ENCODE assay signal across 1 cellular context in the genomic region with DNA sequence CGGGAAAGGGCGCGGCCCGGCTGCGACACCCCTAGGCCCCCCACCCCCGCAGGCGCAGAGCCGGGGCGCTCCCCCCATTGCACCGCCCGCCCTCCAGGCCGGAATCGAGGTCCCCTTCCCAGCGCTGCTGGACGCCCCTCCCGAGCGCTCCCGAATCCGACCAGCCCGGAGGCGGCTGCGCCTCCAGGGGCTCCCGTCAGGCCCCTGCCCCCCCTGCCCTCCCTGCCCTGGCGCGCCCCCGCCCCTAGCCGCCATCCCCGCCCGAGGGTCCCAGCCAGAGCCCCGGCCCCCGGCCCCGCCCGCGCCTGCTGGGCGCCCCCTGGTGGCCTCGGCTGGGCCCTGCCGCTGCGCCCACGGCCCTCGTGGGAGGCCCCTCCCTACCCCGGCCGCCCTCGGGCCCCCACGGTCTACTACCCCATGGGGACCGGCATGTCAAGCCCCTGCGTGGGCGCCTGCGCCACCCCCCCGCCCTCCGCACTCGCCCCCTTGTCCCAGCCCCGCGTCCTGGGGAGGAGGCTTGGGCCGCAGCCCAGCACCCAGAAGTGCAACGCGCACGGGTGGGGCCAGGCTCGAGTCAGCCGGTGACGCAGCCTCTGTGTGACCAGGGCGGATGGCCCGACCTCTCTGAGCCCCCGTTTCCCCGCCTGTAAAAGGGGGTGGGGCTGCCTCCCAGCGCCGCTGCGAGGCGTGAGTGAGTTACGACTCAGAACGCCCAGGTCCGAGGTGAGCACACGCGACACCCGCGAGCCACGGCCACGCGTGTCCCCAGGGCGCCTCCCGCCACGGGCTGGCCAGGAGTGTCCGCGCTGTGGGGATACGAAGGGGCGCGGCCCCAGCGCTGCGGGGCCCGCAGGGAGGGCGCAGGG.
TF ChIP-seq lines count a peak whose summit lies in the region.

No MANE protein-coding gene starts in this region.

TF ChIP-seq in K562, 482 proteins besides CTCF, POLR2A, EP300 and RAD21 (continued from another document and continues in another):
- TF ChIP-seq, protein P1, sequence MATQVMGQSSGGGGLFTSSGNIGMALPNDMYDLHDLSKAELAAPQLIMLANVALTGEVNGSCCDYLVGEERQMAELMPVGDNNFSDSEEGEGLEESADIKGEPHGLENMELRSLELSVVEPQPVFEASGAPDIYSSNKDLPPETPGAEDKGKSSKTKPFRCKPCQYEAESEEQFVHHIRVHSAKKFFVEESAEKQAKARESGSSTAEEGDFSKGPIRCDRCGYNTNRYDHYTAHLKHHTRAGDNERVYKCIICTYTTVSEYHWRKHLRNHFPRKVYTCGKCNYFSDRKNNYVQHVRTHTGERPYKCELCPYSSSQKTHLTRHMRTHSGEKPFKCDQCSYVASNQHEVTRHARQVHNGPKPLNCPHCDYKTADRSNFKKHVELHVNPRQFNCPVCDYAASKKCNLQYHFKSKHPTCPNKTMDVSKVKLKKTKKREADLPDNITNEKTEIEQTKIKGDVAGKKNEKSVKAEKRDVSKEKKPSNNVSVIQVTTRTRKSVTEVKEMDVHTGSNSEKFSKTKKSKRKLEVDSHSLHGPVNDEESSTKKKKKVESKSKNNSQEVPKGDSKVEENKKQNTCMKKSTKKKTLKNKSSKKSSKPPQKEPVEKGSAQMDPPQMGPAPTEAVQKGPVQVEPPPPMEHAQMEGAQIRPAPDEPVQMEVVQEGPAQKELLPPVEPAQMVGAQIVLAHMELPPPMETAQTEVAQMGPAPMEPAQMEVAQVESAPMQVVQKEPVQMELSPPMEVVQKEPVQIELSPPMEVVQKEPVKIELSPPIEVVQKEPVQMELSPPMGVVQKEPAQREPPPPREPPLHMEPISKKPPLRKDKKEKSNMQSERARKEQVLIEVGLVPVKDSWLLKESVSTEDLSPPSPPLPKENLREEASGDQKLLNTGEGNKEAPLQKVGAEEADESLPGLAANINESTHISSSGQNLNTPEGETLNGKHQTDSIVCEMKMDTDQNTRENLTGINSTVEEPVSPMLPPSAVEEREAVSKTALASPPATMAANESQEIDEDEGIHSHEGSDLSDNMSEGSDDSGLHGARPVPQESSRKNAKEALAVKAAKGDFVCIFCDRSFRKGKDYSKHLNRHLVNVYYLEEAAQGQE (CRISPR knock-in tag; IDR thresholded peaks at IDR 0.05; ENCODE audit: low read depth) = no peak
- TF ChIP-seq GATAD2B (IDR thresholded peaks at IDR 0.05; ENCODE audit: borderline replicate concordance) (peak; percentile 80), CREB1 (IDR thresholded peaks at IDR 0.05) (peak; percentile 46), CREB1 (CRISPR knock-in tag; IDR thresholded peaks at IDR 0.05) (peak; percentile 89), ZFX (CRISPR knock-in tag; IDR thresholded peaks at IDR 0.05) (peak; percentile 50), KLF6 (CRISPR knock-in tag; IDR thresholded peaks at IDR 0.05; ENCODE audit: borderline replicate concordance) (no peak), ZNF778 (CRISPR knock-in tag; IDR thresholded peaks at IDR 0.05) (no peak), TBP (optimal IDR thresholded peaks at IDR 0.05; ENCODE audit: low read depth, low read length) (peak; percentile 4), TOE1 (IDR thresholded peaks at IDR 0.05; ENCODE audit: borderline replicate concordance) (peak; percentile 30; the same call in 1 of the 2 replicates), TOE1 (CRISPR knock-in tag; IDR thresholded peaks at IDR 0.05; ENCODE audit: borderline replicate concordance, low read depth) (no peak), ATF7 (IDR thresholded peaks at IDR 0.05) (peak; percentile 60; the same call in 1 of the 2 replicates), CHD4 (IDR thresholded peaks at IDR 0.05; ENCODE audit: insufficient read depth, insufficient replicate concordance, low read depth, low read length, poor library complexity, severe bottlenecking) (peak; percentile 75), MTA3 (IDR thresholded peaks at IDR 0.05; ENCODE audit: borderline replicate concordance) (peak; percentile 82; the same call in 1 of the 2 replicates), NFIC (IDR thresholded peaks at IDR 0.05) (peak; percentile 36; the same call in 1 of the 2 replicates), HMGN3 (IDR thresholded peaks at IDR 0.05; ENCODE audit: borderline replicate concordance, extremely low read depth, insufficient read length, low read depth, low read length) (peak; percentile 46), NCOA1 (IDR thresholded peaks at IDR 0.05; ENCODE audit: low read depth) (no peak)
- TF ChIP-seq, protein P2, sequence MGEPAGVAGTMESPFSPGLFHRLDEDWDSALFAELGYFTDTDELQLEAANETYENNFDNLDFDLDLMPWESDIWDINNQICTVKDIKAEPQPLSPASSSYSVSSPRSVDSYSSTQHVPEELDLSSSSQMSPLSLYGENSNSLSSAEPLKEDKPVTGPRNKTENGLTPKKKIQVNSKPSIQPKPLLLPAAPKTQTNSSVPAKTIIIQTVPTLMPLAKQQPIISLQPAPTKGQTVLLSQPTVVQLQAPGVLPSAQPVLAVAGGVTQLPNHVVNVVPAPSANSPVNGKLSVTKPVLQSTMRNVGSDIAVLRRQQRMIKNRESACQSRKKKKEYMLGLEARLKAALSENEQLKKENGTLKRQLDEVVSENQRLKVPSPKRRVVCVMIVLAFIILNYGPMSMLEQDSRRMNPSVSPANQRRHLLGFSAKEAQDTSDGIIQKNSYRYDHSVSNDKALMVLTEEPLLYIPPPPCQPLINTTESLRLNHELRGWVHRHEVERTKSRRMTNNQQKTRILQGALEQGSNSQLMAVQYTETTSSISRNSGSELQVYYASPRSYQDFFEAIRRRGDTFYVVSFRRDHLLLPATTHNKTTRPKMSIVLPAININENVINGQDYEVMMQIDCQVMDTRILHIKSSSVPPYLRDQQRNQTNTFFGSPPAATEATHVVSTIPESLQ (CRISPR knock-in tag; IDR thresholded peaks at IDR 0.05) = 0 out of 2 replicates have a peak, but pooled peaks have one; percentile 28
- TF ChIP-seq, protein P3, sequence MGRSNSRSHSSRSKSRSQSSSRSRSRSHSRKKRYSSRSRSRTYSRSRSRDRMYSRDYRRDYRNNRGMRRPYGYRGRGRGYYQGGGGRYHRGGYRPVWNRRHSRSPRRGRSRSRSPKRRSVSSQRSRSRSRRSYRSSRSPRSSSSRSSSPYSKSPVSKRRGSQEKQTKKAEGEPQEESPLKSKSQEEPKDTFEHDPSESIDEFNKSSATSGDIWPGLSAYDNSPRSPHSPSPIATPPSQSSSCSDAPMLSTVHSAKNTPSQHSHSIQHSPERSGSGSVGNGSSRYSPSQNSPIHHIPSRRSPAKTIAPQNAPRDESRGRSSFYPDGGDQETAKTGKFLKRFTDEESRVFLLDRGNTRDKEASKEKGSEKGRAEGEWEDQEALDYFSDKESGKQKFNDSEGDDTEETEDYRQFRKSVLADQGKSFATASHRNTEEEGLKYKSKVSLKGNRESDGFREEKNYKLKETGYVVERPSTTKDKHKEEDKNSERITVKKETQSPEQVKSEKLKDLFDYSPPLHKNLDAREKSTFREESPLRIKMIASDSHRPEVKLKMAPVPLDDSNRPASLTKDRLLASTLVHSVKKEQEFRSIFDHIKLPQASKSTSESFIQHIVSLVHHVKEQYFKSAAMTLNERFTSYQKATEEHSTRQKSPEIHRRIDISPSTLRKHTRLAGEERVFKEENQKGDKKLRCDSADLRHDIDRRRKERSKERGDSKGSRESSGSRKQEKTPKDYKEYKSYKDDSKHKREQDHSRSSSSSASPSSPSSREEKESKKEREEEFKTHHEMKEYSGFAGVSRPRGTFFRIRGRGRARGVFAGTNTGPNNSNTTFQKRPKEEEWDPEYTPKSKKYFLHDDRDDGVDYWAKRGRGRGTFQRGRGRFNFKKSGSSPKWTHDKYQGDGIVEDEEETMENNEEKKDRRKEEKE (IDR thresholded peaks at IDR 0.05; ENCODE audit: borderline replicate concordance in 1 of 2, control insufficient read depth in 1 of 2, low read depth in 2 of 2, low read length in 1 of 2) = no peak
- TF ChIP-seq, protein P4, sequence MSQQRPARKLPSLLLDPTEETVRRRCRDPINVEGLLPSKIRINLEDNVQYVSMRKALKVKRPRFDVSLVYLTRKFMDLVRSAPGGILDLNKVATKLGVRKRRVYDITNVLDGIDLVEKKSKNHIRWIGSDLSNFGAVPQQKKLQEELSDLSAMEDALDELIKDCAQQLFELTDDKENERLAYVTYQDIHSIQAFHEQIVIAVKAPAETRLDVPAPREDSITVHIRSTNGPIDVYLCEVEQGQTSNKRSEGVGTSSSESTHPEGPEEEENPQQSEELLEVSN (IDR thresholded peaks at IDR 0.05; ENCODE audit: borderline replicate concordance in 1 of 2, extremely low read depth in 1 of 2, insufficient read depth in 1 of 2, insufficient read length in 1 of 2, low read depth in 1 of 2, low read length in 1 of 2, poor library complexity in 1 of 2, severe bottlenecking in 1 of 2) = peak in 1 of 2 experiments; percentile 50
- TF ChIP-seq, protein P5, sequence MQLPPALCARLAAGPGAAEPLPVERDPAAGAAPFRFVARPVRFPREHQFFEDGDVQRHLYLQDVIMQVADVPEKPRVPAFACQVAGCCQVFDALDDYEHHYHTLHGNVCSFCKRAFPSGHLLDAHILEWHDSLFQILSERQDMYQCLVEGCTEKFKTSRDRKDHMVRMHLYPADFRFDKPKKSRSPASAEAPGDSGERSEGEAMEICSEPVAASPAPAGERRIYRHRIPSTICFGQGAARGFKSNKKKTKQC (CRISPR knock-in tag; IDR thresholded peaks at IDR 0.05) = 0 out of 2 replicates have a peak, but pooled peaks have one; percentile 41
- TF ChIP-seq, protein P6, sequence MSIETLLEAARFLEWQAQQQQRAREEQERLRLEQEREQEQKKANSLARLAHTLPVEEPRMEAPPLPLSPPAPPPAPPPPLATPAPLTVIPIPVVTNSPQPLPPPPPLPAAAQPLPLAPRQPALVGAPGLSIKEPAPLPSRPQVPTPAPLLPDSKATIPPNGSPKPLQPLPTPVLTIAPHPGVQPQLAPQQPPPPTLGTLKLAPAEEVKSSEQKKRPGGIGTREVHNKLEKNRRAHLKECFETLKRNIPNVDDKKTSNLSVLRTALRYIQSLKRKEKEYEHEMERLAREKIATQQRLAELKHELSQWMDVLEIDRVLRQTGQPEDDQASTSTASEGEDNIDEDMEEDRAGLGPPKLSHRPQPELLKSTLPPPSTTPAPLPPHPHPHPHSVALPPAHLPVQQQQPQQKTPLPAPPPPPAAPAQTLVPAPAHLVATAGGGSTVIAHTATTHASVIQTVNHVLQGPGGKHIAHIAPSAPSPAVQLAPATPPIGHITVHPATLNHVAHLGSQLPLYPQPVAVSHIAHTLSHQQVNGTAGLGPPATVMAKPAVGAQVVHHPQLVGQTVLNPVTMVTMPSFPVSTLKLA (conservative IDR thresholded peaks at IDR 0.05) = peak; percentile 45 to 60; a peak in 2 of 4 replicates
- TF ChIP-seq, protein P7, sequence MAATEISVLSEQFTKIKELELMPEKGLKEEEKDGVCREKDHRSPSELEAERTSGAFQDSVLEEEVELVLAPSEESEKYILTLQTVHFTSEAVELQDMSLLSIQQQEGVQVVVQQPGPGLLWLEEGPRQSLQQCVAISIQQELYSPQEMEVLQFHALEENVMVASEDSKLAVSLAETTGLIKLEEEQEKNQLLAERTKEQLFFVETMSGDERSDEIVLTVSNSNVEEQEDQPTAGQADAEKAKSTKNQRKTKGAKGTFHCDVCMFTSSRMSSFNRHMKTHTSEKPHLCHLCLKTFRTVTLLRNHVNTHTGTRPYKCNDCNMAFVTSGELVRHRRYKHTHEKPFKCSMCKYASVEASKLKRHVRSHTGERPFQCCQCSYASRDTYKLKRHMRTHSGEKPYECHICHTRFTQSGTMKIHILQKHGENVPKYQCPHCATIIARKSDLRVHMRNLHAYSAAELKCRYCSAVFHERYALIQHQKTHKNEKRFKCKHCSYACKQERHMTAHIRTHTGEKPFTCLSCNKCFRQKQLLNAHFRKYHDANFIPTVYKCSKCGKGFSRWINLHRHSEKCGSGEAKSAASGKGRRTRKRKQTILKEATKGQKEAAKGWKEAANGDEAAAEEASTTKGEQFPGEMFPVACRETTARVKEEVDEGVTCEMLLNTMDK (IDR thresholded peaks at IDR 0.05; ENCODE audit: borderline replicate concordance, insufficient read depth, low read depth, low read length, poor library complexity, severe bottlenecking) = peak; percentile 92
